1 cellular context compared by ENCODE assay signal in the genomic region with DNA sequence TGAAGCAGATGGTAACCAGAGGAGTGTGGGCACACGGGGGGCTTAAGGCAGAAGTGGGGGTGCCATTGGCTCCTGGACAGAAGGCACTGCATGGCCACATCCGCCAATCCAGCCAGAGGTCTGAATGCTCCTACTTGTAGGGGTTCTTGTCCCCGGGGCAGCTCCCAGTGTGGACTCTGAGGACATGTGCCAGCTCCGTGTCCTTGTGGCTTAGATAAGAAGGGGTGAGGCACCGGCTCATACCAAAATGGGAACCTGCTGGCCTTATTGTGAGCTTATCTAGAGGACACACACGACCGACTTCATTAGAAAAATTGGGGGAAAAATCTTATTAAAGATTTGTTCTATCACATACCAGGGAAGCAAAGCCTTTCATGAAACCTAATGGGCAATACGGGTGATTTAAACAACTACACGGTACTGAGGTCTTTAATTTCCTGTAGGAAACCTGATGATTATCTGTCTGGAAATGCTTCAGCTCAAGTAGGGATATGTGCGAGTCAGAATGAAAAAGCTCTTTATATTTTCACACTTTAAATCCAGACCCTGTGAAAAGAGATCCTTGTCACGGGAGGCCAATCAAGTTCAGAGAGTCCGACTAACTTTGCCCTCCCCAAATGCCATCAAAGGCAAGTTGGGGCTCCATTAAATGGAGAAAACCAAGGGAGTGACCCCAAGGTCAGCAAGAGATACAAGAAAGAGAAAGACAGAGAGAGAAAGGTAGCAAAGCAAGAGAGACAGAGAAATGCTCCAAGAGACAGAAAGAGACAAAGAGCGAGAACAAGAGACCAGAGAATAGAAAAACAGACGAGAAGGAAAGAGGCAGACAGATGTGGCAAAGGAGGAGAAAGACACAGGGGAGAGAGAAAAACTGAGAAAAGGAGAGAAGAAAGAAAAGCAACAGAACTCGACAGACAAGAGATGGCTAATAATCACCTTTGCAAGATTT.
TF ChIP-seq lines count a peak whose summit lies in the region.

No MANE protein-coding gene starts in this region.

TF ChIP-seq in K562, 482 proteins besides CTCF, POLR2A, EP300 and RAD21 (continues in another document):
- TF ChIP-seq, protein P1, sequence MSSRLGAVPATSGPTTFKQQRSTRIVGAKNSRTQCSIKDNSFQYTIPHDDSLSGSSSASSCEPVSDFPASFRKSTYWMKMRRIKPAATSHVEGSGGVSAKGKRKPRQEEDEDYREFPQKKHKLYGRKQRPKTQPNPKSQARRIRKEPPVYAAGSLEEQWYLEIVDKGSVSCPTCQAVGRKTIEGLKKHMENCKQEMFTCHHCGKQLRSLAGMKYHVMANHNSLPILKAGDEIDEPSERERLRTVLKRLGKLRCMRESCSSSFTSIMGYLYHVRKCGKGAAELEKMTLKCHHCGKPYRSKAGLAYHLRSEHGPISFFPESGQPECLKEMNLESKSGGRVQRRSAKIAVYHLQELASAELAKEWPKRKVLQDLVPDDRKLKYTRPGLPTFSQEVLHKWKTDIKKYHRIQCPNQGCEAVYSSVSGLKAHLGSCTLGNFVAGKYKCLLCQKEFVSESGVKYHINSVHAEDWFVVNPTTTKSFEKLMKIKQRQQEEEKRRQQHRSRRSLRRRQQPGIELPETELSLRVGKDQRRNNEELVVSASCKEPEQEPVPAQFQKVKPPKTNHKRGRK (tag; IDR thresholded peaks at IDR 0.05), result peak; percentile 89
- TF ChIP-seq, protein P2, sequence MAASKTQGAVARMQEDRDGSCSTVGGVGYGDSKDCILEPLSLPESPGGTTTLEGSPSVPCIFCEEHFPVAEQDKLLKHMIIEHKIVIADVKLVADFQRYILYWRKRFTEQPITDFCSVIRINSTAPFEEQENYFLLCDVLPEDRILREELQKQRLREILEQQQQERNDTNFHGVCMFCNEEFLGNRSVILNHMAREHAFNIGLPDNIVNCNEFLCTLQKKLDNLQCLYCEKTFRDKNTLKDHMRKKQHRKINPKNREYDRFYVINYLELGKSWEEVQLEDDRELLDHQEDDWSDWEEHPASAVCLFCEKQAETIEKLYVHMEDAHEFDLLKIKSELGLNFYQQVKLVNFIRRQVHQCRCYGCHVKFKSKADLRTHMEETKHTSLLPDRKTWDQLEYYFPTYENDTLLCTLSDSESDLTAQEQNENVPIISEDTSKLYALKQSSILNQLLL (CRISPR knock-in tag; IDR thresholded peaks at IDR 0.05; ENCODE audit: borderline replicate concordance), result no peak
- TF ChIP-seq POLR2AphosphoS5 (IDR thresholded peaks at IDR 0.05; ENCODE audit: control insufficient read depth, insufficient read depth, low read depth, low read length) (peak; percentile 57; the same call in 1 of the 2 replicates), HDAC3 (IDR thresholded peaks at IDR 0.05; ENCODE audit: borderline replicate concordance, partially characterized antibody) (peak; percentile 15), ARHGAP35 (IDR thresholded peaks at IDR 0.05; ENCODE audit: partially characterized antibody) (peak; percentile 57), CBFA2T3 (IDR thresholded peaks at IDR 0.05) (peak; percentile 91), ZNF644 (tag; IDR thresholded peaks at IDR 0.05; ENCODE audit: low read depth) (peak; percentile 72; the same call in 1 of the 2 replicates), WHSC1 (IDR thresholded peaks at IDR 0.05; ENCODE audit: low read length) (no peak), TCF3 (CRISPR knock-in tag; IDR thresholded peaks at IDR 0.05) (peak; percentile 92), ATF7 (IDR thresholded peaks at IDR 0.05) (peak; percentile 32; the same call in 1 of the 2 replicates), ZBTB17 (CRISPR knock-in tag; IDR thresholded peaks at IDR 0.05) (no peak), CCNT2 (IDR thresholded peaks at IDR 0.05; ENCODE audit: borderline replicate concordance, extremely low read depth, insufficient read length, low read depth, low read length) (peak; percentile 78), TCF7L2 (IDR thresholded peaks at IDR 0.05; ENCODE audit: low read depth, low read length) (no peak), MEF2A (IDR thresholded peaks at IDR 0.05; ENCODE audit: control insufficient read depth, low read depth, low read length) (0 out of 2 replicates have a peak, but pooled peaks have one; percentile 43), RBBP5 (IDR thresholded peaks at IDR 0.05; ENCODE audit: borderline replicate concordance, insufficient read depth, low read length, poor library complexity, severe bottlenecking) (peak; percentile 47), ZNF778 (CRISPR knock-in tag; IDR thresholded peaks at IDR 0.05) (no peak), JUND (IDR thresholded peaks at IDR 0.05; ENCODE audit: borderline replicate concordance, low read depth, low read length) (peak; percentile 37; the same call in 1 of the 2 replicates), JUND (tag; IDR thresholded peaks at IDR 0.05; ENCODE audit: borderline replicate concordance, low read depth, low read length) (peak; percentile 19; the same call in 1 of the 3 replicates), NR2C2 (CRISPR knock-in tag; IDR thresholded peaks at IDR 0.05) (no peak), NR2C2 (tag; IDR thresholded peaks at IDR 0.05) (peak; percentile 4; the same call in 1 of the 2 replicates), KDM4B (IDR thresholded peaks at IDR 0.05; ENCODE audit: borderline replicate concordance in 2 of 2, low read depth in 1 of 2) (no peak), LEF1 (IDR thresholded peaks at IDR 0.05) (peak; percentile 17; the same call in 1 of the 2 replicates), KDM1A (IDR thresholded peaks at IDR 0.05) (peak; percentile 86 to 90), FOXM1 (IDR thresholded peaks at IDR 0.05; ENCODE audit: low read depth) (peak; percentile 62; the same call in 1 of the 2 replicates), FOXM1 (CRISPR knock-in tag; IDR thresholded peaks at IDR 0.05; ENCODE audit: low read depth) (no peak)
- TF ChIP-seq, protein P3, sequence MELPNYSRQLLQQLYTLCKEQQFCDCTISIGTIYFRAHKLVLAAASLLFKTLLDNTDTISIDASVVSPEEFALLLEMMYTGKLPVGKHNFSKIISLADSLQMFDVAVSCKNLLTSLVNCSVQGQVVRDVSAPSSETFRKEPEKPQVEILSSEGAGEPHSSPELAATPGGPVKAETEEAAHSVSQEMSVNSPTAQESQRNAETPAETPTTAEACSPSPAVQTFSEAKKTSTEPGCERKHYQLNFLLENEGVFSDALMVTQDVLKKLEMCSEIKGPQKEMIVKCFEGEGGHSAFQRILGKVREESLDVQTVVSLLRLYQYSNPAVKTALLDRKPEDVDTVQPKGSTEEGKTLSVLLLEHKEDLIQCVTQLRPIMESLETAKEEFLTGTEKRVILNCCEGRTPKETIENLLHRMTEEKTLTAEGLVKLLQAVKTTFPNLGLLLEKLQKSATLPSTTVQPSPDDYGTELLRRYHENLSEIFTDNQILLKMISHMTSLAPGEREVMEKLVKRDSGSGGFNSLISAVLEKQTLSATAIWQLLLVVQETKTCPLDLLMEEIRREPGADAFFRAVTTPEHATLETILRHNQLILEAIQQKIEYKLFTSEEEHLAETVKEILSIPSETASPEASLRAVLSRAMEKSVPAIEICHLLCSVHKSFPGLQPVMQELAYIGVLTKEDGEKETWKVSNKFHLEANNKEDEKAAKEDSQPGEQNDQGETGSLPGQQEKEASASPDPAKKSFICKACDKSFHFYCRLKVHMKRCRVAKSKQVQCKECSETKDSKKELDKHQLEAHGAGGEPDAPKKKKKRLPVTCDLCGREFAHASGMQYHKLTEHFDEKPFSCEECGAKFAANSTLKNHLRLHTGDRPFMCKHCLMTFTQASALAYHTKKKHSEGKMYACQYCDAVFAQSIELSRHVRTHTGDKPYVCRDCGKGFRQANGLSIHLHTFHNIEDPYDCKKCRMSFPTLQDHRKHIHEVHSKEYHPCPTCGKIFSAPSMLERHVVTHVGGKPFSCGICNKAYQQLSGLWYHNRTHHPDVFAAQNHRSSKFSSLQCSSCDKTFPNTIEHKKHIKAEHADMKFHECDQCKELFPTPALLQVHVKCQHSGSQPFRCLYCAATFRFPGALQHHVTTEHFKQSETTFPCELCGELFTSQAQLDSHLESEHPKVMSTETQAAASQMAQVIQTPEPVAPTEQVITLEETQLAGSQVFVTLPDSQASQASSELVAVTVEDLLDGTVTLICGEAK (IDR thresholded peaks at IDR 0.05), result 0 out of 2 replicates have a peak, but pooled peaks have one; percentile 23
- TF ChIP-seq, protein P3 (CRISPR knock-in tag; IDR thresholded peaks at IDR 0.05), result no peak
- TF ChIP-seq, protein P4, sequence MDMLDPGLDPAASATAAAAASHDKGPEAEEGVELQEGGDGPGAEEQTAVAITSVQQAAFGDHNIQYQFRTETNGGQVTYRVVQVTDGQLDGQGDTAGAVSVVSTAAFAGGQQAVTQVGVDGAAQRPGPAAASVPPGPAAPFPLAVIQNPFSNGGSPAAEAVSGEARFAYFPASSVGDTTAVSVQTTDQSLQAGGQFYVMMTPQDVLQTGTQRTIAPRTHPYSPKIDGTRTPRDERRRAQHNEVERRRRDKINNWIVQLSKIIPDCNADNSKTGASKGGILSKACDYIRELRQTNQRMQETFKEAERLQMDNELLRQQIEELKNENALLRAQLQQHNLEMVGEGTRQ (CRISPR knock-in tag; IDR thresholded peaks at IDR 0.05), result no peak
- TF ChIP-seq, protein P5, sequence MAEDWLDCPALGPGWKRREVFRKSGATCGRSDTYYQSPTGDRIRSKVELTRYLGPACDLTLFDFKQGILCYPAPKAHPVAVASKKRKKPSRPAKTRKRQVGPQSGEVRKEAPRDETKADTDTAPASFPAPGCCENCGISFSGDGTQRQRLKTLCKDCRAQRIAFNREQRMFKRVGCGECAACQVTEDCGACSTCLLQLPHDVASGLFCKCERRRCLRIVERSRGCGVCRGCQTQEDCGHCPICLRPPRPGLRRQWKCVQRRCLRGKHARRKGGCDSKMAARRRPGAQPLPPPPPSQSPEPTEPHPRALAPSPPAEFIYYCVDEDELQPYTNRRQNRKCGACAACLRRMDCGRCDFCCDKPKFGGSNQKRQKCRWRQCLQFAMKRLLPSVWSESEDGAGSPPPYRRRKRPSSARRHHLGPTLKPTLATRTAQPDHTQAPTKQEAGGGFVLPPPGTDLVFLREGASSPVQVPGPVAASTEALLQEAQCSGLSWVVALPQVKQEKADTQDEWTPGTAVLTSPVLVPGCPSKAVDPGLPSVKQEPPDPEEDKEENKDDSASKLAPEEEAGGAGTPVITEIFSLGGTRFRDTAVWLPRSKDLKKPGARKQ (CRISPR knock-in tag; IDR thresholded peaks at IDR 0.05), result no peak
- TF ChIP-seq, protein P6, sequence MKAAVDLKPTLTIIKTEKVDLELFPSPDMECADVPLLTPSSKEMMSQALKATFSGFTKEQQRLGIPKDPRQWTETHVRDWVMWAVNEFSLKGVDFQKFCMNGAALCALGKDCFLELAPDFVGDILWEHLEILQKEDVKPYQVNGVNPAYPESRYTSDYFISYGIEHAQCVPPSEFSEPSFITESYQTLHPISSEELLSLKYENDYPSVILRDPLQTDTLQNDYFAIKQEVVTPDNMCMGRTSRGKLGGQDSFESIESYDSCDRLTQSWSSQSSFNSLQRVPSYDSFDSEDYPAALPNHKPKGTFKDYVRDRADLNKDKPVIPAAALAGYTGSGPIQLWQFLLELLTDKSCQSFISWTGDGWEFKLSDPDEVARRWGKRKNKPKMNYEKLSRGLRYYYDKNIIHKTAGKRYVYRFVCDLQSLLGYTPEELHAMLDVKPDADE (conservative IDR thresholded peaks at IDR 0.05; ENCODE audit: control insufficient read depth, low read depth, low read length), result no peak
- TF ChIP-seq, protein P7, sequence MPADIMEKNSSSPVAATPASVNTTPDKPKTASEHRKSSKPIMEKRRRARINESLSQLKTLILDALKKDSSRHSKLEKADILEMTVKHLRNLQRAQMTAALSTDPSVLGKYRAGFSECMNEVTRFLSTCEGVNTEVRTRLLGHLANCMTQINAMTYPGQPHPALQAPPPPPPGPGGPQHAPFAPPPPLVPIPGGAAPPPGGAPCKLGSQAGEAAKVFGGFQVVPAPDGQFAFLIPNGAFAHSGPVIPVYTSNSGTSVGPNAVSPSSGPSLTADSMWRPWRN (IDR thresholded peaks at IDR 0.05; ENCODE audit: low read depth), result peak; percentile 87
- TF ChIP-seq, protein P8, sequence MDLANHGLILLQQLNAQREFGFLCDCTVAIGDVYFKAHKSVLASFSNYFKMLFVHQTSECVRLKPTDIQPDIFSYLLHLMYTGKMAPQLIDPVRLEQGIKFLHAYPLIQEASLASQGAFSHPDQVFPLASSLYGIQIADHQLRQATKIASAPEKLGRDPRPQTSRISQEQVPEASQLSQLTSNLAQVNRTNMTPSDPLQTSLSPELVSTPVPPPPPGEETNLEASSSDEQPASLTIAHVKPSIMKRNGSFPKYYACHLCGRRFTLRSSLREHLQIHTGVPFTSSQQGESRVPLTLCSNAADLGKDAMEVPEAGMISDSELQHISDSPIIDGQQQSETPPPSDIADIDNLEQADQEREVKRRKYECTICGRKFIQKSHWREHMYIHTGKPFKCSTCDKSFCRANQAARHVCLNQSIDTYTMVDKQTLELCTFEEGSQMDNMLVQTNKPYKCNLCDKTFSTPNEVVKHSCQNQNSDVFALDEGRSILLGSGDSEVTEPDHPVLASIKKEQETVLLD (IDR thresholded peaks at IDR 0.05), result peak; percentile 39; the same call in 1 of the 2 replicates
- TF ChIP-seq, protein P9, sequence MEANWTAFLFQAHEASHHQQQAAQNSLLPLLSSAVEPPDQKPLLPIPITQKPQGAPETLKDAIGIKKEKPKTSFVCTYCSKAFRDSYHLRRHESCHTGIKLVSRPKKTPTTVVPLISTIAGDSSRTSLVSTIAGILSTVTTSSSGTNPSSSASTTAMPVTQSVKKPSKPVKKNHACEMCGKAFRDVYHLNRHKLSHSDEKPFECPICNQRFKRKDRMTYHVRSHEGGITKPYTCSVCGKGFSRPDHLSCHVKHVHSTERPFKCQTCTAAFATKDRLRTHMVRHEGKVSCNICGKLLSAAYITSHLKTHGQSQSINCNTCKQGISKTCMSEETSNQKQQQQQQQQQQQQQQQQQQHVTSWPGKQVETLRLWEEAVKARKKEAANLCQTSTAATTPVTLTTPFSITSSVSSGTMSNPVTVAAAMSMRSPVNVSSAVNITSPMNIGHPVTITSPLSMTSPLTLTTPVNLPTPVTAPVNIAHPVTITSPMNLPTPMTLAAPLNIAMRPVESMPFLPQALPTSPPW (CRISPR knock-in tag; IDR thresholded peaks at IDR 0.05), result peak; percentile 47
